9 cellular contexts compared by ENCODE assay signal in the genomic region with DNA sequence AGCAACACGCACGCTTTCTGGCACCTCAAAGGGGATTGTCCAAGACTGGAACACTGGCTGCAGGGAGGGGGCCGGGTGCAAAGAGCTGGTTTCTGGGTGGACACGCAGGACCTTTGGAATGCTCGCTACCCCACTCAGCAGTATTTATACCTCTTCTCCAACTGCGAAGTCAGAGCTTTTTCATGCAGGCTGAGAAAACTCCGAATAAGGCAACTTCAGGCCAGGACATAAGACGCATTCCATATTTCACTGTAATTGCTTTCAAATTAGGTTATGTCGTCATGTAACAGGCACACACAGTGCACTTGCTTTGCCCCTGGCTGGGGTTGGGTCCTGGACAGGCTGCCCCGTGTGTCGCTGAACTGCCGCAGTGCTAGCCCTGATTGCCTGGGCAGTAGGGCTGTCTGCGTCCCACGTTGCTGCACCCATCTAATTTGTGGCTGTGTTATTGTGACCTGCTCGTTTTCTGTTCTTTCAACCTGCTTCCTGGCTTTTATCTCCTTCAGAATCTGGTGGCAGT. TPM values are rescaled to one million over a fixed set of nuclear protein-coding genes. Genes with fewer than 3 reads are reported as not detected.
DNase-seq lines count a peak whose midpoint lies in the region; ATAC-seq and TF ChIP-seq lines count a peak whose summit lies in the region.
"Had no signal": no experiment of that assay in that cellular context is flagged by ENCODE, and none has a peak within 500 bp of the region (broad histone marks: within the 10 kb centered on the region; RNA-seq: fewer than 3 reads in every experiment).

No MANE protein-coding gene starts in this region.

- H3K4me2 ChIP-seq in PC-3 (ENCODE audit: low read length): peak overlapping the region; percentile 56; the same call in 1 of the 2 replicates

- peaks cover 61% of the 10 kb centered on the region for H3K36me3 ChIP-seq in PC-3 (ENCODE audit: low read depth, low read length)

- peaks cover 97% of the 10 kb centered on the region for H3K79me2 ChIP-seq in PC-3 (ENCODE audit: low read length)

- H3F3A ChIP-seq in PC-3 (ENCODE audit: low read length, unreplicated experiment): peaks cover 17% of the 10 kb centered on the region

- H3K27me3 ChIP-seq in AG04450 (ENCODE audit: control insufficient read depth, insufficient read depth, low read length): no peaks in the 10 kb centered on the region
- H3K27me3 ChIP-seq in PC-3 (ENCODE audit: low read length): no peaks in the 10 kb centered on the region

- POLR2A ChIA-PET in AG04450 (lab: Yijun Ruan, JAX) (interaction anchor here (0.6 to 3.1 kb wide), 5 partner anchors 8 to 44 kb away, joined by 3 to 12 read pairs (median 3); a partner anchor contains a TSS), PC-3 (lab: Charles Lee; ENCODE audit: unreplicated experiment) (no interaction called here)

- no TSS peak for BruUV-seq in PC-3 (replicated peaks; lab: Mats Ljungman, UMichigan)

- H3K27me3 Mint-ChIP-seq in natural killer cell (ENCODE audit: low read depth in 2 of 2): no peaks in the 10 kb centered on the region

- H3K9ac ChIP-seq in PC-3 (ENCODE audit: low read length): peak overlapping the region; percentile 98

- no peak for ATAC-seq in PC-3
- ATAC-seq in natural killer cell: no peak

- H3K27ac ChIP-seq in AG04450 (ENCODE audit: low read depth, low read length) (peak overlapping the region; percentile 94), PC-3 (ENCODE audit: low read length) (peak overlapping the region; percentile 100)

- TF ChIP-seq CTCF in AG04450 (IDR thresholded peaks at IDR 0.05; ENCODE audit: low read depth, low read length): no peak
- no peak for TF ChIP-seq CTCF in PC-3 (conservative IDR thresholded peaks at IDR 0.05; ENCODE audit: low read depth, low read length)
- TF ChIP-seq CTCF in epithelial cell of proximal tubule (conservative IDR thresholded peaks at IDR 0.05; ENCODE audit: low read depth, low read length): no peak
- TF ChIP-seq CTCF in natural killer cell (IDR thresholded peaks at IDR 0.05): no peak

- no peaks in the 10 kb centered on the region for H3K9me3 Mint-ChIP-seq in natural killer cell

- DNase-seq in AG04450 (ENCODE audit: low read depth, low spot score) (peak; percentile 55), PC-3 (no peak), epithelial cell of proximal tubule (ENCODE audit: low read depth) (peak; percentile 79), natural killer cell (no peak), NCI-H69 (lab: John Stamatoyannopoulos, UW) (no peak), MV-4-11 (lab: John Stamatoyannopoulos, UW) (no peak), DMS 273 treated with DMSO at 0.1 percent for 48 hours (lab: John Stamatoyannopoulos, UW) (no peak), HuH-7.5 (ENCODE audit: low spot score) (no peak)
- DNase-seq: DND-41 had no signal

- CTCF ChIA-PET in AG04450 (lab: Charles Lee) (interaction anchor here (1.3 to 2.1 kb wide), 2 partner anchors 9 to 289 kb away, joined by 3 to 7 read pairs; a partner anchor contains a TSS), PC-3 (lab: Charles Lee) (no interaction called here)

- H2AFZ ChIP-seq in PC-3 (ENCODE audit: low read length): no peak overlapping the region

- H3K36me3 Mint-ChIP-seq in natural killer cell: no peaks in the 10 kb centered on the region

- H3K27ac Mint-ChIP-seq in natural killer cell: peak overlapping the region; percentile 89 to 93

- H3K9me2 ChIP-seq in PC-3 (replicated peaks; ENCODE audit: low read length): no peaks in the 10 kb centered on the region

- peak overlapping the region; percentile 60 for H3K4me3 Mint-ChIP-seq in natural killer cell

- H3K4me1 ChIP-seq in PC-3 (ENCODE audit: insufficient read depth, low read length): peaks cover 70% of the 10 kb centered on the region

- H3K4me3 ChIP-seq in AG04450 (ENCODE audit: low read depth, low read length): no peak overlapping the region
- no peak overlapping the region for H3K4me3 ChIP-seq in PC-3 (ENCODE audit: low read length)
- peak overlapping the region; percentile 1 for H3K4me3 ChIP-seq in epithelial cell of proximal tubule (ENCODE audit: low read depth, low read length)

- no peaks in the 10 kb centered on the region for H3K9me3 ChIP-seq in AG04450 (ENCODE audit: control insufficient read depth, insufficient read depth, low read length)
- no peaks in the 10 kb centered on the region for H3K9me3 ChIP-seq in PC-3 (ENCODE audit: low read length)

- intact Hi-C loops in PC-3 (cut with micrococcal nuclease) (no loop called here), natural killer cell (cut with micrococcal nuclease) (loop anchor here (2.0 to 5.0 kb wide), 2 partner anchors 15 to 35 kb away; no protein-coding TSS in a partner anchor)

- no peaks in the 10 kb centered on the region for H4K20me1 ChIP-seq in PC-3 (ENCODE audit: low read length)

- H3K4me1 Mint-ChIP-seq in natural killer cell: peaks cover 79 to 87% of the 10 kb centered on the region in 2 donors

RNA-seq across cellular contexts. Expression of a gene that starts 44.5 kb away (rescaled TPM):
- polyA plus RNA-seq in AG04450 (2011; rRNA removed): 300 and 359 TPM in 2 replicates
- 243 and 327 TPM in 2 replicates for polyA minus RNA-seq in AG04450 (2011; rRNA and poly(A)+ RNA removed)
- total RNA-seq in PC-3 (2014; rRNA removed) (382 and 397 TPM in 2 replicates), epithelial cell of proximal tubule (629 and 634 TPM in 2 replicates), natural killer cell (100 to 1,000 TPM; 443 to 595 (median 541) TPM)

RNA-seq across cellular contexts. Expression of a gene that starts 52.3 kb away (rescaled TPM):
- polyA plus RNA-seq in AG04450 (2011; rRNA removed): 0.66 and 0.69 TPM in 2 replicates
- polyA minus RNA-seq in AG04450 (2011; rRNA and poly(A)+ RNA removed): not detected in 2 replicates
- 3.8 and 5.5 TPM in 2 replicates for total RNA-seq in PC-3 (2014; rRNA removed)
- total RNA-seq in epithelial cell of proximal tubule: 0.51 and 7.3 TPM in 2 replicates
- total RNA-seq in natural killer cell: 10 to 100 TPM in 2 of 3 donors, 1 to 10 TPM in 1; 7.4 to 51.0 (median 26.7) TPM

Comparison
In these comparisons a context has a peak if more than half of its experiments do, and no peak if none do; other contexts are left out.
1. DNase-seq: peak in AG04450 (single experiment) and epithelial cell of proximal tubule (single experiment); none in PC-3 (single experiment), natural killer cell (single experiment), NCI-H69 (single experiment), MV-4-11 (single experiment), DMS 273 treated with DMSO at 0.1 percent for 48 hours (single experiment) and HuH-7.5 (single experiment).